Comparison of ENCODE assay signal across 22 cellular contexts in the genomic region with DNA sequence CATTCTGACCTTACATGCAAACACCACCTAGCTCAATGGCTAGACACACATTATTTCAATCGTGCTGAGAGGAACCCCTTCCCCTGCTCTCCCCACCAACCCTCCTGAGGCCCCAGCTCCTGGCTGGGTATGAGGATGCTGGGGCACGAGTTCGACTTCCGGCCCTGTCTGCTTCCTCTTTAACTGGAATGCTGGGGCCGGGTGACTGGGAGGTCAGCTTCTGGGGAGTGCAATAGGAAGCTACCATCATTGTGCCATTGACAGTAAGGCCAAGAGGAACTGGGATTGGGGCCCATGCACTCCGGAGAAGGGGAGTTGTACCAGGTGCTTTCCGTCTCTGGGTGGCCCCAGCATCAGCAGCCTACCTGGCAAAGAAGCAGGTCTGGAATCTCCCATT. TPM values are rescaled to one million over a fixed set of nuclear protein-coding genes. Genes with fewer than 3 reads are reported as not detected.
DNase-seq lines count a peak whose midpoint lies in the region; ATAC-seq and TF ChIP-seq lines count a peak whose summit lies in the region.
"Had no signal": no experiment of that assay in that cellular context is flagged by ENCODE, and none has a peak within 500 bp of the region (broad histone marks: within the 10 kb centered on the region; RNA-seq: fewer than 3 reads in every experiment).

No MANE protein-coding gene starts in this region.

- H3K4me3 ChIP-seq in right atrium auricular region (no peak overlapping the region), upper lobe of left lung (no peak overlapping the region)
- H3K4me3 ChIP-seq: body of pancreas, hepatocyte had no signal

- WGBS in upper lobe of left lung, 2 donors = 41 to 49% methylated on average over 5 to 7 of the region's 7 CpGs

- intact Hi-C loops in Right ventricle myocardium inferior (cut with DNase I) = no loop called here

- no peak for TF ChIP-seq CTCF in right atrium auricular region (IDR thresholded peaks at IDR 0.05)
- TF ChIP-seq CTCF in upper lobe of left lung (IDR thresholded peaks at IDR 0.05) = no peak

- H3K27ac ChIP-seq in right atrium auricular region = no peak overlapping the region
- H3K27ac ChIP-seq in upper lobe of left lung = peak overlapping the region in 1 of 4 donors; percentile 53
- H3K27ac ChIP-seq: body of pancreas, hepatocyte had no signal

- H3K4me1 ChIP-seq in right atrium auricular region (peaks cover 0 to 14% of the 10 kb centered on the region in 2 donors), upper lobe of left lung (peaks cover 13 to 18% (median 15%) of the 10 kb centered on the region in 4 donors)

- ATAC-seq in Right ventricle myocardium inferior (peak; percentile 26), upper lobe of left lung (ENCODE audit: low FRiP score in 2 of 2) (peak; percentile 65 to 70), HG03432 (IDR thresholded peaks at IDR 0.05; ENCODE audit: unreplicated experiment) (no peak)
- ATAC-seq: activated CD4-positive, alpha-beta T cell treated with anti-CD3 and anti-CD28 coated beads for 36 hours; body of pancreas; naive thymus-derived CD8-positive, alpha-beta T cell had no signal

- DNase-seq in Right ventricle myocardium inferior (ENCODE audit: missing footprints) = peak; percentile 89
- DNase-seq in right atrium auricular region (ENCODE audit: low spot score) = no peak
- peak; percentile 61 for DNase-seq in dermis blood vessel endothelial cell
- DNase-seq in lung microvascular endothelial cell (ENCODE audit: low read depth in 2 of 2) = peak; percentile 43 to 98
- peak in 1 of 2 donors; percentile 89 for DNase-seq in upper lobe of left lung
- DNase-seq in stimulated activated CD4-positive, alpha-beta T cell treated with anti-CD3 and anti-CD28 coated beads, Interleukin-4, amount 100 ng/mL, for 1 hour = no peak
- no peak for DNase-seq in COR-L47 (lab: John Stamatoyannopoulos, UW)
- DNase-seq: 8988T; activated CD4-positive, alpha-beta T cell treated with anti-CD3 and anti-CD28 coated beads for 36 hours; activated CD8-positive, alpha-beta memory T cell treated with anti-CD3 and anti-CD28 coated beads, Interleukin-2, amount 50 U/mL, for 48 hours; activated naive CD4-positive, alpha-beta T cell treated with anti-CD3 and anti-CD28 coated beads, Interleukin-2, amount 10 ng/mL, durations not matched to agents 7 days and 5 days; CD4-positive, CD25-positive, alpha-beta regulatory T cell; DND-41; MM.1S; naive thymus-derived CD8-positive, alpha-beta T cell; NCI-H2081 treated with DMSO at 0.1 percent for 48 hours; NCI-H748 treated with DMSO at 0.1 percent for 48 hours; stimulated activated CD8-positive, alpha-beta memory T cell treated with anti-CD3 and anti-CD28 coated beads, Interleukin-4, amount 100 ng/mL, for 48 hours; T-helper 9 cell had no signal

- H3K27me3 ChIP-seq in right atrium auricular region (no peaks in the 10 kb centered on the region), upper lobe of left lung (no peaks in the 10 kb centered on the region)
- H3K27me3 ChIP-seq: body of pancreas had no signal

- no peak for TF ChIP-seq POLR2A in upper lobe of left lung (IDR thresholded peaks at IDR 0.05)

- H3K9me3 ChIP-seq in right atrium auricular region (no peaks in the 10 kb centered on the region), upper lobe of left lung (no peaks in the 10 kb centered on the region)
- H3K9me3 ChIP-seq: body of pancreas had no signal

- TF ChIP-seq EP300 in upper lobe of left lung (IDR thresholded peaks at IDR 0.05) = peak in 1 of 4 donors; percentile 6

- H3K36me3 ChIP-seq in right atrium auricular region (no peaks in the 10 kb centered on the region), upper lobe of left lung (no peaks in the 10 kb centered on the region)

RNA-seq across cellular contexts. Expression of a gene that starts 15.6 kb away (rescaled TPM):
- 14.1 TPM for total RNA-seq in Right ventricle myocardium inferior
- 10 to 100 TPM; 23.3 to 61.7 TPM for total RNA-seq in right atrium auricular region
- 25.4 and 38.3 TPM in 2 replicates for total RNA-seq in dermis blood vessel endothelial cell
- total RNA-seq in lung microvascular endothelial cell = 8.3 and 13.3 TPM in 2 replicates
- 100 to 1,000 TPM in 1 of 6 donors, 10 to 100 TPM in 5; 52.2 to 140 (median 80.6) TPM for total RNA-seq in upper lobe of left lung

Comparison
In these comparisons a context has a peak if more than half of its experiments do, and no peak if none do; other contexts are left out.
1. DNase-seq: peak in Right ventricle myocardium inferior (single experiment), dermis blood vessel endothelial cell (single experiment) and lung microvascular endothelial cell (2 of 2); none in right atrium auricular region (single experiment), stimulated activated CD4-positive, alpha-beta T cell treated with anti-CD3 and anti-CD28 coated beads, Interleukin-4, amount 100 ng/mL, for 1 hour (single experiment) and COR-L47 (single experiment).